ENCODE assay signal across 14 cellular contexts in genomic region chr2:55155206-55155605, GRCh38.
DNase-seq lines count a peak whose midpoint lies in the region; ATAC-seq, FAIRE-seq and TF ChIP-seq lines count a peak whose summit lies in the region.
"Had no signal": no experiment of that assay in that cellular context is flagged by ENCODE, and none has a peak within 500 bp of the region (broad histone marks: within the 10 kb centered on the region; RNA-seq: fewer than 3 reads in every experiment).

No MANE protein-coding gene starts in this region.

- H2BK120ac ChIP-seq in mesendoderm (ENCODE audit: low read depth, low read length), result no peak overlapping the region

- no peaks in the 10 kb centered on the region for H3K9me3 Mint-ChIP-seq in HFFc6
- H3K9me3 Mint-ChIP-seq: activated T-helper 2 cell treated with anti-CD3 and anti-CD28 coated beads, Interferon-gamma antibody, Interleukin-2, Interleukin-4, amounts not matched to agents 10 μg/mL and 5 μg/mL and 100 μg/mL, durations not matched to agents 14 hours and 24 hours and 36 hours; immature natural killer cell had no signal

- no peaks in the 10 kb centered on the region for H3K79me2 ChIP-seq in mesendoderm (ENCODE audit: control insufficient read depth, insufficient read depth, low read length)

- H3K36me3 ChIP-seq in mesendoderm (ENCODE audit: control insufficient read depth, insufficient read depth, low read length) (no peaks in the 10 kb centered on the region), small intestine (ENCODE audit: control insufficient read depth in 2 of 2, insufficient read depth in 2 of 2, low read length in 2 of 2) (no peaks in the 10 kb centered on the region)
- H3K36me3 ChIP-seq: gastrocnemius medialis had no signal

- H2BK5ac ChIP-seq in mesendoderm (ENCODE audit: low read length), result no peak overlapping the region

- ATAC-seq in GM21423 (IDR thresholded peaks at IDR 0.05; ENCODE audit: unreplicated experiment), result no peak
- ATAC-seq: gastrocnemius medialis had no signal

- TF ChIP-seq CTCF in HFFc6 (IDR thresholded peaks at IDR 0.05) (no peak), GM10248 (IDR thresholded peaks at IDR 0.05; ENCODE audit: control extremely low read depth, extremely low read depth, low read depth, missing control alignments) (no peak)

- H3K9me3 ChIP-seq in small intestine (ENCODE audit: control insufficient read depth, low read depth), result no peaks in the 10 kb centered on the region
- H3K9me3 ChIP-seq: gastrocnemius medialis had no signal

- no peak overlapping the region for H3K4me2 ChIP-seq in mesendoderm (ENCODE audit: low read length)

- H3K4me3 ChIP-seq in mesendoderm (ENCODE audit: low read length), result no peak overlapping the region
- no peak overlapping the region for H3K4me3 ChIP-seq in small intestine (ENCODE audit: low read depth in 1 of 2, low read length in 2 of 2)
- H3K4me3 ChIP-seq: gastrocnemius medialis had no signal

- no CpG with 5 or more reads among the region's 4 CpGs for WGBS in mesendoderm (ENCODE audit: extremely low coverage, insufficient coverage, low lambda C conversion rate)
- 80 to 88% (median 87%) methylated on average over 4 of the region's 4 CpGs for WGBS in small intestine, 3 donors

- CTCF ChIA-PET in GM10248 (lab: Yijun Ruan, JAX), result interaction anchor here (6.5 kb wide), 1 partner anchor 13 kb away, joined by 31 read pairs; no protein-coding TSS in a partner anchor

- H3K27ac ChIP-seq in caudate nucleus (ENCODE audit: low read depth, low read length), result peak overlapping the region; percentile 91
- H3K27ac ChIP-seq in mesendoderm (ENCODE audit: low read depth, low read length), result no peak overlapping the region
- H3K27ac ChIP-seq in substantia nigra (ENCODE audit: low read depth, low read length, poor library complexity, severe bottlenecking), result peak overlapping the region; percentile 75
- no peak overlapping the region for H3K27ac ChIP-seq in small intestine (ENCODE audit: low read depth in 1 of 2, low read length in 1 of 2)
- H3K27ac ChIP-seq: gastrocnemius medialis had no signal

- 0 out of 2 replicates have a peak, but pooled peaks cover under 1% of the 10 kb centered on the region for H3K36me3 Mint-ChIP-seq in HFFc6 (ENCODE audit: low read depth)
- H3K36me3 Mint-ChIP-seq: immature natural killer cell had no signal

- FAIRE-seq in small intestine (lab: Jason Lieb, UNC), result no peak

- peaks cover 3% of the 10 kb centered on the region for H3K27me3 Mint-ChIP-seq in HFFc6 (ENCODE audit: insufficient read depth)

- H3K9ac ChIP-seq in mesendoderm (ENCODE audit: low read length), result no peak overlapping the region

- no peak overlapping the region for H3K4ac ChIP-seq in mesendoderm (ENCODE audit: low read depth, low read length)

- H3K4me3 Mint-ChIP-seq in HFFc6, result peak overlapping the region; percentile 66
- H3K4me3 Mint-ChIP-seq: immature natural killer cell had no signal

- no peak overlapping the region for H4K5ac ChIP-seq in mesendoderm (ENCODE audit: low read length)

- no peaks in the 10 kb centered on the region for H3K79me1 ChIP-seq in mesendoderm (ENCODE audit: low read length)

- no peak overlapping the region for H3K18ac ChIP-seq in mesendoderm (ENCODE audit: low read length)

- no peak overlapping the region for H4K8ac ChIP-seq in mesendoderm (ENCODE audit: low read depth, low read length)

- no peak for DNase-seq in HFFc6
- DNase-seq in caudate nucleus (lab: John Stamatoyannopoulos, UW), result no peak
- no peak for DNase-seq in mesendoderm
- DNase-seq in substantia nigra (lab: John Stamatoyannopoulos, UW), result no peak
- no peak for DNase-seq in stimulated activated CD4-positive, alpha-beta T cell treated with anti-CD3 and anti-CD28 coated beads, Interleukin-2, amount 100 ng/mL, for 24 hours
- DNase-seq in small intestine, result no peak
- DNase-seq in GM10248 (ENCODE audit: extremely low spot score), result no peak
- DNase-seq: effector memory CD4-positive, alpha-beta T cell; gastrocnemius medialis; immature natural killer cell; NCI-H446 treated with DMSO at 0.1 percent for 48 hours; stimulated activated CD4-positive, alpha-beta T cell treated with anti-CD3 and anti-CD28 coated beads, Interleukin-12 subunit alpha, Interleukin-12 subunit beta, amount 100 ng/mL, for 4 hours had no signal

- no peak overlapping the region for H3K56ac ChIP-seq in mesendoderm (ENCODE audit: low read length)

- H3K4me1 Mint-ChIP-seq in HFFc6 (ENCODE audit: low read depth), result peaks cover 77% of the 10 kb centered on the region
- H3K4me1 Mint-ChIP-seq: immature natural killer cell had no signal

- H3K27me3 ChIP-seq in mesendoderm (ENCODE audit: insufficient read depth, low read length, poor library complexity), result no peaks in the 10 kb centered on the region
- H3K27me3 ChIP-seq in small intestine (ENCODE audit: control insufficient read depth in 2 of 2, insufficient read depth in 2 of 2, low read length in 2 of 2), result no peaks in the 10 kb centered on the region
- H3K27me3 ChIP-seq: gastrocnemius medialis had no signal

- no peak overlapping the region for H2BK15ac ChIP-seq in mesendoderm (replicated peaks; ENCODE audit: low read depth)

- POLR2A ChIA-PET in GM10248 (lab: Yijun Ruan, JAX), result no interaction called here

- no peak overlapping the region for H3K23ac ChIP-seq in mesendoderm (ENCODE audit: low read length)

- H3K27ac Mint-ChIP-seq in HFFc6, result peak overlapping the region; percentile 85
- H3K27ac Mint-ChIP-seq: activated T-helper 2 cell treated with anti-CD3 and anti-CD28 coated beads, Interferon-gamma antibody, Interleukin-2, Interleukin-4, amounts not matched to agents 10 μg/mL and 5 μg/mL and 100 μg/mL, durations not matched to agents 14 hours and 24 hours and 36 hours; immature natural killer cell had no signal

- peak overlapping the region; percentile 60 for H2AK5ac ChIP-seq in mesendoderm (ENCODE audit: low read length)

- H3K4me1 ChIP-seq in mesendoderm (ENCODE audit: control insufficient read depth, low read depth, low read length), result peaks cover 13% of the 10 kb centered on the region
- peaks cover 7 to 24% of the 10 kb centered on the region in 2 donors for H3K4me1 ChIP-seq in small intestine (ENCODE audit: control insufficient read depth in 2 of 2, insufficient read depth in 1 of 2, low read depth in 1 of 2, low read length in 1 of 2)

Comparison
In these comparisons a context has a peak if more than half of its experiments do, and no peak if none do; other contexts are left out.
1. H3K27ac ChIP-seq: peak in caudate nucleus (single experiment) and substantia nigra (single experiment); none in mesendoderm (single experiment) and small intestine (0 of 2).